8 cellular contexts compared by ENCODE assay signal in genomic region chrX:51860679-51861078, GRCh38. TPM values are rescaled to one million over a fixed set of nuclear protein-coding genes. Genes with fewer than 3 reads are reported as not detected.
A peak's percentile ranks its signal among the peaks of the same experiment; 100 is the strongest.
DNase-seq lines count a peak whose midpoint lies in the region; ATAC-seq, FAIRE-seq and TF ChIP-seq lines count a peak whose summit lies in the region.

No MANE protein-coding gene starts in this region.

- TF ChIP-seq POLR2A in GM12892 (IDR thresholded peaks at IDR 0.05; ENCODE audit: low read depth, low read length): no peak

- H3K4me3 ChIP-seq in DND-41 (ENCODE audit: low read depth in 1 of 2, low read length in 2 of 2) (no peak overlapping the region), KMS-11 (IDR thresholded peaks at IDR 0.05; ENCODE audit: insufficient read depth, low read depth, low read length) (no peak overlapping the region)

- peaks cover 23% of the 10 kb centered on the region for H3K4me1 Mint-ChIP-seq in activated CD8-positive, alpha-beta T cell treated with anti-CD3 and anti-CD28 coated beads for 36 hours (ENCODE audit: low read depth)

- TF ChIP-seq CTCF in DND-41 (IDR thresholded peaks at IDR 0.05; ENCODE audit: borderline replicate concordance, extremely low read depth, low read length, poor library complexity, severe bottlenecking) (peak; percentile 66), KMS-11 (conservative IDR thresholded peaks at IDR 0.05; ENCODE audit: low read depth, low read length) (peak; percentile 49)
- TF ChIP-seq CTCF in activated CD8-positive, alpha-beta T cell treated with anti-CD3 and anti-CD28 coated beads for 36 hours (IDR thresholded peaks at IDR 0.05): peak; percentile 35

- CTCF ChIA-PET in activated CD8-positive, alpha-beta T cell treated with anti-CD3 and anti-CD28 coated beads for 36 hours (lab: Charles Lee): interaction anchor here (1.0 to 1.1 kb wide), 2 partner anchors 11 to 217 kb away, joined by 3 to 4 read pairs; no protein-coding TSS in a partner anchor

- peaks cover 34% of the 10 kb centered on the region for H3K36me3 Mint-ChIP-seq in activated CD8-positive, alpha-beta T cell treated with anti-CD3 and anti-CD28 coated beads for 36 hours (ENCODE audit: low read depth)

- peaks cover 15% of the 10 kb centered on the region for H3K9me3 Mint-ChIP-seq in activated CD8-positive, alpha-beta T cell treated with anti-CD3 and anti-CD28 coated beads for 36 hours

- H3K36me3 ChIP-seq in DND-41 (ENCODE audit: insufficient read depth, low read length) (no peaks in the 10 kb centered on the region), KMS-11 (ENCODE audit: insufficient read depth) (no peaks in the 10 kb centered on the region)

- H2AFZ ChIP-seq in DND-41 (ENCODE audit: low read depth, low read length) (no peak overlapping the region), KMS-11 (ENCODE audit: low read depth) (no peak overlapping the region)

- H3K27ac Mint-ChIP-seq in activated CD8-positive, alpha-beta T cell treated with anti-CD3 and anti-CD28 coated beads for 36 hours: no peak overlapping the region

- no peaks in the 10 kb centered on the region for H3K9me3 ChIP-seq in DND-41 (ENCODE audit: insufficient read depth, low read length, severe bottlenecking)

- H3K27me3 Mint-ChIP-seq in activated CD8-positive, alpha-beta T cell treated with anti-CD3 and anti-CD28 coated beads for 36 hours: no peaks in the 10 kb centered on the region

- ATAC-seq in DND-41 (ENCODE audit: insufficient read depth, low read depth): peak; percentile 59; the same call in 2 of the 3 replicates
- no peak for ATAC-seq in activated CD8-positive, alpha-beta T cell treated with anti-CD3 and anti-CD28 coated beads for 36 hours
- no peak for ATAC-seq in GM18519 (IDR thresholded peaks at IDR 0.05; ENCODE audit: low FRiP score, unreplicated experiment)
- ATAC-seq in HG03432 (IDR thresholded peaks at IDR 0.05; ENCODE audit: unreplicated experiment): no peak

- H3K4me3 Mint-ChIP-seq in activated CD8-positive, alpha-beta T cell treated with anti-CD3 and anti-CD28 coated beads for 36 hours: no peak overlapping the region

- H3K27me3 ChIP-seq in DND-41 (ENCODE audit: insufficient read depth, low read length, poor library complexity) (no peaks in the 10 kb centered on the region), KMS-11 (ENCODE audit: insufficient read depth, low read depth) (no peaks in the 10 kb centered on the region)

- no peak for FAIRE-seq in GM12892 (lab: Jason Lieb, UNC)

- H3K27ac ChIP-seq in DND-41 (ENCODE audit: low read length) (no peak overlapping the region), KMS-11 (no peak overlapping the region)

- POLR2A ChIA-PET in activated CD8-positive, alpha-beta T cell treated with anti-CD3 and anti-CD28 coated beads for 36 hours (lab: Charles Lee): no interaction called here

- DNase-seq in DND-41 (peak; percentile 16), islet precursor cell (peak; percentile 55), GM12892 (ENCODE audit: insufficient read length) (no peak)
- peak; percentile 2 for DNase-seq in activated CD8-positive, alpha-beta T cell treated with anti-CD3 and anti-CD28 coated beads for 36 hours
- no peak for DNase-seq in activated CD8-positive, alpha-beta memory T cell treated with anti-CD3 and anti-CD28 coated beads, Interleukin-2, amount 50 U/mL, for 48 hours

- H3K4me1 ChIP-seq in DND-41 (ENCODE audit: insufficient read depth, low read length) (no peaks in the 10 kb centered on the region), KMS-11 (ENCODE audit: low read depth, poor library complexity, severe bottlenecking) (peaks cover 11% of the 10 kb centered on the region)

- intact Hi-C loops in activated CD8-positive, alpha-beta T cell treated with anti-CD3 and anti-CD28 coated beads for 36 hours (cut with micrococcal nuclease): no loop called here

- H4K20me1 ChIP-seq in DND-41 (ENCODE audit: insufficient read depth, low read length) (no peaks in the 10 kb centered on the region), KMS-11 (ENCODE audit: insufficient read depth) (no peaks in the 10 kb centered on the region)

- H3K4me2 ChIP-seq in DND-41 (ENCODE audit: insufficient read depth, low read length) (no peak overlapping the region), KMS-11 (no peak overlapping the region)

- no peak overlapping the region for H3K9ac ChIP-seq in DND-41 (ENCODE audit: low read depth, low read length)
- no peak overlapping the region for H3K9ac ChIP-seq in KMS-11

- no peaks in the 10 kb centered on the region for H3K79me2 ChIP-seq in DND-41 (ENCODE audit: insufficient read depth, low read length)
- H3K79me2 ChIP-seq in KMS-11 (ENCODE audit: insufficient read depth, low read depth): peaks cover 8% of the 10 kb centered on the region; the same call in 1 of the 2 replicates

RNA-seq across cellular contexts. Expression of gene MAGED1, which starts 32.7 kb away (rescaled TPM):
- 10 to 100 TPM; 60.1 to 63.0 TPM for total RNA-seq in activated CD8-positive, alpha-beta T cell treated with anti-CD3 and anti-CD28 coated beads for 36 hours
- polyA plus RNA-seq in GM12892 (2012; ENCODE audit: missing spikeins): 66.2 TPM

Comparison
In these comparisons a context has a peak if more than half of its experiments do, and no peak if none do; other contexts are left out.
1. DNase-seq: peak in DND-41 (single experiment), activated CD8-positive, alpha-beta T cell treated with anti-CD3 and anti-CD28 coated beads for 36 hours (single experiment) and islet precursor cell (single experiment); none in activated CD8-positive, alpha-beta memory T cell treated with anti-CD3 and anti-CD28 coated beads, Interleukin-2, amount 50 U/mL, for 48 hours (single experiment) and GM12892 (single experiment).
2. Peak in every context shown above with its lines, with median percentiles within 50 percentile points of each other: CTCF ChIP-seq.